Comparison of ENCODE assay signal across 15 cellular contexts in genomic region chr21:40668535-40669275, GRCh38.
DNase-seq lines count a peak whose midpoint lies in the region; ATAC-seq and TF ChIP-seq lines count a peak whose summit lies in the region.
"Had no signal": no experiment of that assay in that cellular context is flagged by ENCODE, and none has a peak within 500 bp of the region (broad histone marks: within the 10 kb centered on the region; RNA-seq: fewer than 3 reads in every experiment).

No MANE protein-coding gene starts in this region.

- TF ChIP-seq CTCF in HFFc6 (IDR thresholded peaks at IDR 0.05) = no peak
- TF ChIP-seq CTCF in VCaP (conservative IDR thresholded peaks at IDR 0.05) = no peak
- no peak for TF ChIP-seq CTCF in nephron (IDR thresholded peaks at IDR 0.05; ENCODE audit: unreplicated experiment in 3 of 3)

- H3K27me3 Mint-ChIP-seq in HFFc6 (ENCODE audit: insufficient read depth) (peaks cover 3% of the 10 kb centered on the region; the same call in 1 of the 2 replicates), nephron (ENCODE audit: low read depth) (no peaks in the 10 kb centered on the region)
- H3K27me3 Mint-ChIP-seq in activated naive CD4-positive, alpha-beta T cell treated with anti-CD3 and anti-CD28 coated beads for 36 hours (ENCODE audit: low read depth) = peaks cover 4% of the 10 kb centered on the region
- H3K27me3 Mint-ChIP-seq: B cell had no signal

- peak overlapping the region; percentile 35 for H3K4me3 Mint-ChIP-seq in HFFc6
- H3K4me3 Mint-ChIP-seq in nephron = no peak overlapping the region
- no peak overlapping the region for H3K4me3 Mint-ChIP-seq in activated naive CD4-positive, alpha-beta T cell treated with anti-CD3 and anti-CD28 coated beads for 36 hours
- H3K4me3 Mint-ChIP-seq: B cell; CD8-positive, alpha-beta T cell had no signal

- intact Hi-C loops in activated naive CD4-positive, alpha-beta T cell treated with anti-CD3 and anti-CD28 coated beads for 36 hours (cut with micrococcal nuclease) = no loop called here

- peak; percentile 12 for DNase-seq in HFFc6
- DNase-seq in activated naive CD4-positive, alpha-beta T cell treated with anti-CD3 and anti-CD28 coated beads for 36 hours = no peak
- DNase-seq in left lobe of liver (ENCODE audit: low spot score) = no peak
- DNase-seq: Calu3; CD8-positive, alpha-beta T cell; DMS79 treated with DMSO at 0.1 percent for 48 hours; GOT3; H7 had no signal

- CTCF ChIA-PET in activated naive CD4-positive, alpha-beta T cell treated with anti-CD3 and anti-CD28 coated beads for 36 hours (lab: Charles Lee) = no interaction called here

- H3K27ac Mint-ChIP-seq in HFFc6 (peak overlapping the region; percentile 65), nephron (peak overlapping the region in 2 of 3 experiments; percentile 50 to 84)
- H3K27ac Mint-ChIP-seq in activated naive CD4-positive, alpha-beta T cell treated with anti-CD3 and anti-CD28 coated beads for 36 hours = no peak overlapping the region
- H3K27ac Mint-ChIP-seq: B cell; CD8-positive, alpha-beta T cell had no signal

- H3K4me1 Mint-ChIP-seq in HFFc6 (ENCODE audit: low read depth) (peaks cover 56% of the 10 kb centered on the region), nephron (peaks cover 4% of the 10 kb centered on the region)
- H3K4me1 Mint-ChIP-seq in activated naive CD4-positive, alpha-beta T cell treated with anti-CD3 and anti-CD28 coated beads for 36 hours (ENCODE audit: low read depth) = no peaks in the 10 kb centered on the region
- H3K4me1 Mint-ChIP-seq: B cell had no signal

- H3K9me3 Mint-ChIP-seq in HFFc6 (peaks cover 25% of the 10 kb centered on the region), nephron (no peaks in the 10 kb centered on the region)
- H3K9me3 Mint-ChIP-seq in activated naive CD4-positive, alpha-beta T cell treated with anti-CD3 and anti-CD28 coated beads for 36 hours = no peaks in the 10 kb centered on the region
- H3K9me3 Mint-ChIP-seq: CD8-positive, alpha-beta T cell had no signal

- ATAC-seq in SK-N-SH treated with all-trans-retinoic acid at 6 μM for 48 hours = no peak
- ATAC-seq in GM21619 (IDR thresholded peaks at IDR 0.05; ENCODE audit: unreplicated experiment) = no peak
- ATAC-seq in left lobe of liver = no peak
- ATAC-seq: CD8-positive, alpha-beta T cell; HCT116 had no signal

- H3K36me3 Mint-ChIP-seq in HFFc6 (ENCODE audit: low read depth) (peaks cover 8% of the 10 kb centered on the region; the same call in 1 of the 2 replicates), nephron (ENCODE audit: low read depth) (no peaks in the 10 kb centered on the region)
- no peaks in the 10 kb centered on the region for H3K36me3 Mint-ChIP-seq in activated naive CD4-positive, alpha-beta T cell treated with anti-CD3 and anti-CD28 coated beads for 36 hours (ENCODE audit: low read depth)
- H3K36me3 Mint-ChIP-seq: CD8-positive, alpha-beta T cell had no signal

- peak overlapping the region; percentile 28 for H3K27ac ChIP-seq in VCaP
- H3K27ac ChIP-seq: BLaER1 treated with 17β-estradiol and CSF1 and Interleukin-3, amounts not matched to agents 10 nM and 100 nM had no signal

TF ChIP-seq in SK-N-SH treated with all-trans-retinoic acid at 6 μM for 48 hours, 23 proteins besides CTCF, POLR2A, EP300 and RAD21:
- TF ChIP-seq SNAI2 (CRISPR knock-in tag; IDR thresholded peaks at IDR 0.05) (no peak), ARNTL (CRISPR knock-in tag; IDR thresholded peaks at IDR 0.05; ENCODE audit: borderline replicate concordance, low read depth) (no peak), OSR1 (CRISPR knock-in tag; IDR thresholded peaks at IDR 0.05) (no peak), POU6F1 (CRISPR knock-in tag; IDR thresholded peaks at IDR 0.05; ENCODE audit: borderline replicate concordance, low read depth) (no peak), PPARA (CRISPR knock-in tag; IDR thresholded peaks at IDR 0.05; ENCODE audit: borderline replicate concordance) (no peak), ESRRG (CRISPR knock-in tag; IDR thresholded peaks at IDR 0.05) (no peak), ZFP30 (CRISPR knock-in tag; IDR thresholded peaks at IDR 0.05) (no peak), ZNF565 (CRISPR knock-in tag; conservative IDR thresholded peaks at IDR 0.05; ENCODE audit: low read depth) (no peak), CSRNP3 (CRISPR knock-in tag; IDR thresholded peaks at IDR 0.05) (no peak), ISL1 (CRISPR knock-in tag; IDR thresholded peaks at IDR 0.05) (peak; percentile 55; the same call in 1 of the 2 replicates), TSHZ2 (CRISPR knock-in tag; IDR thresholded peaks at IDR 0.05) (no peak), GLIS3 (CRISPR knock-in tag; IDR thresholded peaks at IDR 0.05) (no peak), ZC3H10 (CRISPR knock-in tag; IDR thresholded peaks at IDR 0.05) (no peak), RARB (CRISPR knock-in tag; IDR thresholded peaks at IDR 0.05) (no peak), BACH2 (CRISPR knock-in tag; IDR thresholded peaks at IDR 0.05; ENCODE audit: borderline replicate concordance) (no peak), TOX (CRISPR knock-in tag; IDR thresholded peaks at IDR 0.05; ENCODE audit: borderline replicate concordance) (no peak), TCF4 (CRISPR knock-in tag; IDR thresholded peaks at IDR 0.05; ENCODE audit: borderline replicate concordance) (peak; percentile 48; the same call in 1 of the 2 replicates)
- TF ChIP-seq, protein P1, sequence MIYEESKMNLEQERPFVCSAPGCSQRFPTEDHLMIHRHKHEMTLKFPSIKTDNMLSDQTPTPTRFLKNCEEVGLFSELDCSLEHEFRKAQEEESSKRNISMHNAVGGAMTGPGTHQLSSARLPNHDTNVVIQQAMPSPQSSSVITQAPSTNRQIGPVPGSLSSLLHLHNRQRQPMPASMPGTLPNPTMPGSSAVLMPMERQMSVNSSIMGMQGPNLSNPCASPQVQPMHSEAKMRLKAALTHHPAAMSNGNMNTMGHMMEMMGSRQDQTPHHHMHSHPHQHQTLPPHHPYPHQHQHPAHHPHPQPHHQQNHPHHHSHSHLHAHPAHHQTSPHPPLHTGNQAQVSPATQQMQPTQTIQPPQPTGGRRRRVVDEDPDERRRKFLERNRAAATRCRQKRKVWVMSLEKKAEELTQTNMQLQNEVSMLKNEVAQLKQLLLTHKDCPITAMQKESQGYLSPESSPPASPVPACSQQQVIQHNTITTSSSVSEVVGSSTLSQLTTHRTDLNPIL (CRISPR knock-in tag; IDR thresholded peaks at IDR 0.05; ENCODE audit: low read depth) = no peak
TF ChIP-seq in SK-N-SH treated with all-trans-retinoic acid at 6 μM for 48 hours: peak in this region for 2.
